8 cellular contexts compared by ENCODE assay signal in genomic region chr2:219499058-219499307, GRCh38. TPM values are rescaled to one million over a fixed set of nuclear protein-coding genes. Genes with fewer than 3 reads are reported as not detected.
DNase-seq lines count a peak whose midpoint lies in the region; ATAC-seq and TF ChIP-seq lines count a peak whose summit lies in the region.

No MANE protein-coding gene starts in this region.

- H3K4me3 ChIP-seq in Caco-2 (ENCODE audit: low read depth, low read length) = peak overlapping the region; percentile 86
- peak overlapping the region; percentile 68 for H3K4me3 ChIP-seq in NT2/D1 (ENCODE audit: insufficient read length, low read depth)
- peak overlapping the region; percentile 89 for H3K4me3 ChIP-seq in osteoblast (ENCODE audit: insufficient read depth, low read length)

- CTCF ChIA-PET in Caco-2 (lab: Charles Lee) = interaction anchor here (0.6 to 7.2 kb wide), 18 partner anchors 10 to 204 kb away, joined by 3 to 243 read pairs (median 6); partner anchors contain the start of genes ASIC4, CHPF, DNPEP and STK11IP

- H3K4me1 ChIP-seq in Caco-2 (peaks cover 14% of the 10 kb centered on the region; the same call in 1 of the 2 replicates), NT2/D1 (ENCODE audit: insufficient read depth, insufficient read length) (peaks cover 30% of the 10 kb centered on the region), osteoblast (ENCODE audit: insufficient read depth, low read length) (peaks cover 34% of the 10 kb centered on the region)

- H3K36me3 ChIP-seq in Caco-2 (ENCODE audit: control insufficient read depth, insufficient read depth, low read length) (no peaks in the 10 kb centered on the region; the same call in 1 of the 2 replicates), NT2/D1 (ENCODE audit: insufficient read depth, insufficient read length, low read length) (peaks cover 18% of the 10 kb centered on the region), osteoblast (ENCODE audit: insufficient read depth, low read length) (peaks cover 21% of the 10 kb centered on the region)

- peak overlapping the region; percentile 94 for H3K27ac Mint-ChIP-seq in Caco-2 (ENCODE audit: unreplicated experiment)
- H3K27ac Mint-ChIP-seq in endothelial cell (ENCODE audit: unreplicated experiment) = peak overlapping the region; percentile 22

- H3K4me2 ChIP-seq in osteoblast (ENCODE audit: insufficient read depth, low read length) = peak overlapping the region; percentile 91

- no peaks in the 10 kb centered on the region for H3K27me3 Mint-ChIP-seq in Caco-2 (ENCODE audit: insufficient read depth, unreplicated experiment)
- H3K27me3 Mint-ChIP-seq in endothelial cell (ENCODE audit: unreplicated experiment) = peaks cover 24% of the 10 kb centered on the region

- H3K9me3 ChIP-seq in Caco-2 (no peaks in the 10 kb centered on the region), NT2/D1 (ENCODE audit: insufficient read depth, low read length) (no peaks in the 10 kb centered on the region), osteoblast (ENCODE audit: low read depth, low read length) (no peaks in the 10 kb centered on the region)

- DNase-seq in Caco-2 (no peak), NT2/D1 (ENCODE audit: low read depth, low spot score) (no peak), endothelial cell (ENCODE audit: low spot score) (no peak), osteoblast (ENCODE audit: insufficient read length, low spot score, missing footprints) (no peak), T-helper 9 cell (no peak), globus pallidus (ENCODE audit: low spot score) (no peak)
- no peak for DNase-seq in activated effector memory CD4-positive, alpha-beta T cell treated with anti-CD3 and anti-CD28 coated beads, Interleukin-2, amount 50 U/mL, for 16 hours

- H3K4me1 Mint-ChIP-seq in Caco-2 (ENCODE audit: low read depth, unreplicated experiment) = peaks cover 16% of the 10 kb centered on the region
- peaks cover 50% of the 10 kb centered on the region for H3K4me1 Mint-ChIP-seq in endothelial cell (ENCODE audit: unreplicated experiment)

- peak overlapping the region; percentile 89 for H3K27ac ChIP-seq in osteoblast (ENCODE audit: low read depth, low read length)

- peak overlapping the region; percentile 98 for H3K4me3 Mint-ChIP-seq in Caco-2 (ENCODE audit: unreplicated experiment)
- peak overlapping the region; percentile 92 for H3K4me3 Mint-ChIP-seq in endothelial cell (ENCODE audit: unreplicated experiment)

- peaks cover 12% of the 10 kb centered on the region for H4K20me1 ChIP-seq in osteoblast (ENCODE audit: insufficient read depth, low read length)

- no peaks in the 10 kb centered on the region for H3K27me3 ChIP-seq in Caco-2 (replicated peaks; ENCODE audit: control insufficient read depth, insufficient read depth, low read length)
- peaks cover 44% of the 10 kb centered on the region for H3K27me3 ChIP-seq in NT2/D1 (ENCODE audit: insufficient read depth, insufficient read length)
- H3K27me3 ChIP-seq in osteoblast (ENCODE audit: insufficient read depth, low read length) = peaks cover 8% of the 10 kb centered on the region

- no peak for ATAC-seq in HG02798 (IDR thresholded peaks at IDR 0.05; ENCODE audit: poor library complexity, unreplicated experiment)

- intact Hi-C loops in Caco-2 (cut with micrococcal nuclease; ENCODE audit: unreplicated experiment) = no loop called here

- H3K9ac ChIP-seq in NT2/D1 (ENCODE audit: insufficient read length, low read depth) = peak overlapping the region; percentile 91

- no TSS peak for BruUV-seq in Caco-2 (replicated peaks; lab: Mats Ljungman, UMichigan)

- no peaks in the 10 kb centered on the region for H3K9me3 Mint-ChIP-seq in Caco-2 (ENCODE audit: unreplicated experiment)
- no peaks in the 10 kb centered on the region for H3K9me3 Mint-ChIP-seq in endothelial cell (ENCODE audit: unreplicated experiment)

- POLR2A ChIA-PET in Caco-2 (lab: Charles Lee) = interaction anchor here (0.6 to 1.7 kb wide), 13 partner anchors 9 to 250 kb away, joined by 3 to 10 read pairs (median 4); partner anchors contain the start of genes DNAJB2, DNPEP and STK11IP

- peaks cover 11% of the 10 kb centered on the region for H3K36me3 Mint-ChIP-seq in Caco-2 (ENCODE audit: insufficient read depth, unreplicated experiment)
- peaks cover 10% of the 10 kb centered on the region for H3K36me3 Mint-ChIP-seq in endothelial cell (ENCODE audit: low read depth, unreplicated experiment)

- peaks cover 30% of the 10 kb centered on the region for H3K79me2 ChIP-seq in osteoblast (ENCODE audit: insufficient read depth, low read length)

- no peak for TF ChIP-seq CTCF in Caco-2 (IDR thresholded peaks at IDR 0.05; ENCODE audit: insufficient read depth in 1 of 2, low read depth in 1 of 2, low read length in 1 of 2, severe bottlenecking in 1 of 2, unreplicated experiment in 1 of 2)
- TF ChIP-seq CTCF in endothelial cell (IDR thresholded peaks at IDR 0.05; ENCODE audit: unreplicated experiment) = no peak
- TF ChIP-seq CTCF in osteoblast (IDR thresholded peaks at IDR 0.05; ENCODE audit: extremely low read depth, low read depth, low read length) = no peak

- peak overlapping the region; percentile 77 for H2AFZ ChIP-seq in osteoblast (ENCODE audit: low read length)

RNA-seq across cellular contexts. Expression of gene GMPPA, which starts 0.3 kb away (rescaled TPM):
- total RNA-seq in Caco-2 (2022) (51.0 and 53.7 TPM in 2 replicates), endothelial cell (ENCODE audit: unreplicated experiment) (30.2 TPM), osteoblast (46.0 and 46.3 TPM in 2 replicates)

RNA-seq across cellular contexts. Expression of gene ASIC4, which starts 15.3 kb away (rescaled TPM):
- total RNA-seq in Caco-2 (2022) = 0.16 and 0.19 TPM in 2 replicates
- total RNA-seq in endothelial cell (ENCODE audit: unreplicated experiment) = 1.6 TPM
- under 0.01 TPM in 1 of 2 replicates, not detected in the other for total RNA-seq in osteoblast

RNA-seq across cellular contexts. Expression of gene CHPF, which starts 44.6 kb away (rescaled TPM):
- total RNA-seq in Caco-2 (2022) (26.4 and 27.3 TPM in 2 replicates), endothelial cell (ENCODE audit: unreplicated experiment) (4.1 TPM), osteoblast (192 and 221 TPM in 2 replicates)

RNA-seq across cellular contexts. Expression of gene TMEM198, which starts 44.8 kb away (rescaled TPM):
- total RNA-seq in Caco-2 (2022) (8.5 and 9.1 TPM in 2 replicates), endothelial cell (ENCODE audit: unreplicated experiment) (not detected), osteoblast (1.1 and 1.5 TPM in 2 replicates)
